ENCODE assay signal across 8 cellular contexts in the genomic region with DNA sequence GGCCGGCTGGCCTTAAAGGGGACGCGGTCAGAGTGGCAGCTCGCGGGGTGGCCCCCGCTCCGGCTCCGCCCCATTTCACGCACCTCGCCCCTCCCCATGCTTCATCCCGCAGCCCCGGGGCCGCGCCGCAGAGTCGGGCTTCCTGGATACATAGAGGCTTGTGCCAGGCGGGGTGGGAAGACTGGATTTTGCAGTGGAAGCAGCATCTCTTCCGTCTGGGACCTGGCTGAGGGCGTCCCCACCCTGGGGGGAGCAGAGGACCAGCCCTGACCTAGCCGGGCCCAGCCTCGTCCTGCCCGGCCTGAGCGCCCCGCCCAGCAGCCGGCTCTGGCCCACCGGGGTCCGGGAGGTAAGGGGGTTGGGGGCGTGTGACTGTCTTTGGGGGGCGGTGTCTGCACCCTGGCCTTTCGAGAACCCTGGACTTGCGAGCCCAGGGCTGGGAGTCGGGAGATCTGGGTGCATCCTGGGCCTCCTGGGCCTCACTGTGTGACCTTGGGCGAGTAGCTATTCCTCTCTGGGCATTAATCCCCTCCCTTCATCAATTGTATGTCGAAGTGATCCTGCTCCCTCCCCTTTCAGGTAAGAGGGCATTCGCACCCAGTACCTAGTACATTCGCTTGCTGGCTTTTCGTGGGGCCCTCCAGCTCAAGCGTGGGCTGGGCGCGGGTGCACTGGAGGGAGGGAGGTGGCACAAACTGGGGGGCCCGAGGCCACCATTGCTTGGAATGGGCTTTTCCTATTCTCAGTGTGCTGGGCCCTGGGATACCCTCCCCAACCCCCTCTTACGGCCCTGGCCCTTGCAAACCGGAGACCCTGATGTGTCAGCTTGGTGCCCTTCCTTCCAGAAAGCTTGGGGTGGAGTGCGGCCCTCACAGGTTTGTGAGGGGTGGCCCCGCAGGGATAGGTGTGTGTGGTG. TPM values are rescaled to one million over a fixed set of nuclear protein-coding genes. Genes with fewer than 3 reads are reported as not detected.
DNase-seq lines count a peak whose midpoint lies in the region; ATAC-seq, FAIRE-seq and TF ChIP-seq lines count a peak whose summit lies in the region.

A gene with protein sequence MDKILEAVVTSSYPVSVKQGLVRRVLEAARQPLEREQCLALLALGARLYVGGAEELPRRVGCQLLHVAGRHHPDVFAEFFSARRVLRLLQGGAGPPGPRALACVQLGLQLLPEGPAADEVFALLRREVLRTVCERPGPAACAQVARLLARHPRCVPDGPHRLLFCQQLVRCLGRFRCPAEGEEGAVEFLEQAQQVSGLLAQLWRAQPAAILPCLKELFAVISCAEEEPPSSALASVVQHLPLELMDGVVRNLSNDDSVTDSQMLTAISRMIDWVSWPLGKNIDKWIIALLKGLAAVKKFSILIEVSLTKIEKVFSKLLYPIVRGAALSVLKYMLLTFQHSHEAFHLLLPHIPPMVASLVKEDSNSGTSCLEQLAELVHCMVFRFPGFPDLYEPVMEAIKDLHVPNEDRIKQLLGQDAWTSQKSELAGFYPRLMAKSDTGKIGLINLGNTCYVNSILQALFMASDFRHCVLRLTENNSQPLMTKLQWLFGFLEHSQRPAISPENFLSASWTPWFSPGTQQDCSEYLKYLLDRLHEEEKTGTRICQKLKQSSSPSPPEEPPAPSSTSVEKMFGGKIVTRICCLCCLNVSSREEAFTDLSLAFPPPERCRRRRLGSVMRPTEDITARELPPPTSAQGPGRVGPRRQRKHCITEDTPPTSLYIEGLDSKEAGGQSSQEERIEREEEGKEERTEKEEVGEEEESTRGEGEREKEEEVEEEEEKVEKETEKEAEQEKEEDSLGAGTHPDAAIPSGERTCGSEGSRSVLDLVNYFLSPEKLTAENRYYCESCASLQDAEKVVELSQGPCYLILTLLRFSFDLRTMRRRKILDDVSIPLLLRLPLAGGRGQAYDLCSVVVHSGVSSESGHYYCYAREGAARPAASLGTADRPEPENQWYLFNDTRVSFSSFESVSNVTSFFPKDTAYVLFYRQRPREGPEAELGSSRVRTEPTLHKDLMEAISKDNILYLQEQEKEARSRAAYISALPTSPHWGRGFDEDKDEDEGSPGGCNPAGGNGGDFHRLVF (plus strand): TSS at position 111 of the 916 bp plus-strand sequence. CDS start 7,327 bp downstream, outside the sequence.

- FAIRE-seq in urothelium cell line (lab: Jason Lieb, UNC) = no peak

- no peaks in the 10 kb centered on the region for H3K27me3 ChIP-seq in MG63
- no peaks in the 10 kb centered on the region for H3K27me3 ChIP-seq in muscle layer of duodenum (ENCODE audit: low read depth, low read length)

- no peak for TF ChIP-seq CTCF in GM12865 (IDR thresholded peaks at IDR 0.05; ENCODE audit: insufficient read depth, low read depth, low read length, missing control alignments)
- no peak for TF ChIP-seq CTCF in coronary artery (IDR thresholded peaks at IDR 0.05)

- H3K4me3 ChIP-seq in GM12865 (ENCODE audit: low read depth, low read length) (peak within 1 kb of the TSS; percentile 96), MG63 (peak within 1 kb of the TSS; percentile 94), coronary artery (peak within 1 kb of the TSS; percentile 92), muscle layer of duodenum (ENCODE audit: low read depth in 1 of 2, low read length in 2 of 2) (peak within 1 kb of the TSS; percentile 82 to 97)

- H3K27ac ChIP-seq in coronary artery = peak within 1 kb of the TSS; percentile 92 to 96
- H3K27ac ChIP-seq in muscle layer of duodenum (ENCODE audit: low read length) = peak within 1 kb of the TSS; percentile 56

- H3K36me3 ChIP-seq in MG63 (no peaks in the 10 kb centered on the region; the same call in 1 of the 2 replicates), muscle layer of duodenum (ENCODE audit: control insufficient read depth in 1 of 2, insufficient read depth in 2 of 2, low read length in 2 of 2) (no peaks in the 10 kb centered on the region)

- ATAC-seq in HG02759 (IDR thresholded peaks at IDR 0.05; ENCODE audit: unreplicated experiment) (no peak), GM21825 (IDR thresholded peaks at IDR 0.05; ENCODE audit: unreplicated experiment) (no peak)

- peaks cover 0 to 31% of the 10 kb centered on the region in 2 donors for H3K4me1 ChIP-seq in muscle layer of duodenum (ENCODE audit: control insufficient read depth in 1 of 2, insufficient read depth in 2 of 2, low read length in 2 of 2)

- peak; percentile 10 for DNase-seq in GM12865 (ENCODE audit: low read depth)
- no peak for DNase-seq in MG63
- DNase-seq in coronary artery (ENCODE audit: low spot score) = no peak
- no peak for DNase-seq in urothelium cell line (ENCODE audit: low spot score)
- DNase-seq in NCI-H526 treated with DMSO at 0.1 percent for 48 hours (lab: John Stamatoyannopoulos, UW) = no peak

- H3K9me3 ChIP-seq in MG63 = no peaks in the 10 kb centered on the region
- H3K9me3 ChIP-seq in muscle layer of duodenum (ENCODE audit: control insufficient read depth in 1 of 2, low read length in 2 of 2) = no peaks in the 10 kb centered on the region

RNA-seq across cellular contexts. Expression of the gene that starts here (rescaled TPM):
- total RNA-seq in MG63 (2014; rRNA removed; shearing (Covaris generic); ENCODE audit: low replicate concordance) = 3.9 and 4.5 TPM in 2 replicates
